ENCODE assay signal across 8 cellular contexts in the genomic region with DNA sequence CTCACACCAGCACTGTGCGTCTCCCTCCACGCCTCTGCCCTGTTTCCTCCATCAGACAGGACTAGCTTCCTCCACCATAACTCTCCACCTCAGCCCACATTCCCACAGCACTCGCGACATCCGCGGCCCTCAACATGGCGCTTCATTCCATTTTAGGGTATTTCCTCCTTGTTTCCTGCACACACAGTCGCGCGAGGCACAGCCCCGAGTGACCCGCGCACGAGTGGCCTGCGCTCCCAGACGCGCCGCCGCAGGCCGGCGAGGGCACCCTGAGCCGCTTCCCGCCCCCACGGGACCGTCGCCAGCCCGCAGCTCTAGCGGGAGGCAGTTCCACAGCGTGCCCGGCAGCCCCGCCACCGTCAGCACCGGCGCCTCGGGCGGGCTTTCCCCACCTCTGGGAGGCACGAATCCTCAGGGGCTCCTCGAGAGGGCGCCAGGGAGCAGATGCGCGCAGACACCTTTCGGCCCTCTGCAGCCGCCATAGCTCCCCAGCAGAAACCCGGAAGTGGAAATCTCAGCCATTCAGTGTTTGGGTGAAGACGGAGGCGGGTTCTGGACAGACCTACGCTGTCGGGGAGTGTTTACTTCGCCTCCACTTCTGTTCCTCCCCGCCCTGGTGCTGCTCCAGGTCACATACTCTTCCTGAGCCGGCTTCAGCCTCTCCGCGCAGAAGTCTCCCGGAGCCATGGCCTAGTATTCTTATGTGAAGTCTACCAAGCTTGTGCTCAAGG.
DNase-seq lines count a peak whose midpoint lies in the region; FAIRE-seq and TF ChIP-seq lines count a peak whose summit lies in the region.
"Not testable (repeated sequence)": the region's sequence is repeated elsewhere in the genome, so short reads cannot be mapped to it uniquely, and the experiment has no call there.

No MANE protein-coding gene starts in this region.

- TF ChIP-seq POLR2A in H54 (IDR thresholded peaks at IDR 0.05; ENCODE audit: low read depth, low read length) (peak; percentile 72), thyroid gland (IDR thresholded peaks at IDR 0.05) (peak in 1 of 2 donors; percentile 78)

- FAIRE-seq in H54 (lab: Jason Lieb, UNC), result not testable (repeated sequence)

- peak overlapping the region; percentile 94 for H3K27ac Mint-ChIP-seq in chondrocyte (ENCODE audit: unreplicated experiment)

- peaks cover 10% of the 10 kb centered on the region for H3K4me1 Mint-ChIP-seq in chondrocyte (ENCODE audit: low read depth)

- H3K9me3 Mint-ChIP-seq in chondrocyte (ENCODE audit: low read depth), result not testable (repeated sequence)

- peak overlapping the region; percentile 93 for H3K9ac ChIP-seq in iPS-20b (ENCODE audit: low read depth, low read length)

- not testable (repeated sequence) for H3K27me3 ChIP-seq in iPS-20b (ENCODE audit: insufficient read depth, low read length); thyroid gland

- WGBS in thyroid gland, 2 donors, result 8 to 12% methylated on average over 54 of the region's 54 CpGs

- H3K27ac ChIP-seq in iPS-20b (ENCODE audit: low read length) (peak overlapping the region; percentile 76), thyroid gland (peak overlapping the region; percentile 90 to 97 (median 92))

- H3K4me1 ChIP-seq in iPS-20b (ENCODE audit: insufficient read depth, low read length), result not testable (repeated sequence)
- peaks cover 7 to 19% of the 10 kb centered on the region in 2 donors for H3K4me1 ChIP-seq in thyroid gland

- not testable (repeated sequence) for H3K4me3 Mint-ChIP-seq in chondrocyte (ENCODE audit: unreplicated experiment)

- not testable (repeated sequence) for H3K27me3 Mint-ChIP-seq in chondrocyte (ENCODE audit: low read depth)

- intact Hi-C loops in thyroid gland (cut with DNase I), result not testable (repeated sequence)

- DNase-seq in H54 (ENCODE audit: insufficient read length, low spot score) (peak; percentile 63), HuH-7 (ENCODE audit: low spot score) (peak; percentile 71), chondrocyte (ENCODE audit: low spot score) (peak; percentile 99), renal cortical epithelial cell (ENCODE audit: low read depth) (peak; percentile 97), thyroid gland (peak; percentile 98 to 99)
- DNase-seq in activated CD4-positive, alpha-beta T cell treated with anti-CD3 and anti-CD28 coated beads, Interleukin-2, amount 50 U/mL, for 1 hour, result peak; percentile 96

- not testable (repeated sequence) for H3K9me3 ChIP-seq in iPS-20b (ENCODE audit: insufficient read depth, low read depth, low read length); thyroid gland

- H3K4me3 ChIP-seq in iPS-20b (ENCODE audit: low read length), result peak overlapping the region; percentile 86
- H3K4me3 ChIP-seq in thyroid gland (replicated peaks in 1 of 3), result peak overlapping the region; percentile 84 to 100 (median 95)

- not testable (repeated sequence) for H3K36me3 Mint-ChIP-seq in chondrocyte (ENCODE audit: low read depth)

- H3K36me3 ChIP-seq in iPS-20b (ENCODE audit: insufficient read depth, low read depth, low read length); thyroid gland: not testable (repeated sequence)

- TF ChIP-seq CTCF in GM12872 (IDR thresholded peaks at IDR 0.05; ENCODE audit: insufficient read depth, low read depth, low read length), result peak; percentile 92
- peak; percentile 90 for TF ChIP-seq CTCF in chondrocyte (IDR thresholded peaks at IDR 0.05)
- TF ChIP-seq CTCF in thyroid gland (IDR thresholded peaks at IDR 0.05), result peak; percentile 29 to 96 (median 80)

Comparison
In these comparisons a context has a peak if more than half of its experiments do, and no peak if none do; other contexts are left out.
1. Peak in every context shown above with its lines: DNase-seq, H3K4me3 ChIP-seq and H3K27ac ChIP-seq.